1 cellular context compared by ENCODE assay signal in the genomic region with DNA sequence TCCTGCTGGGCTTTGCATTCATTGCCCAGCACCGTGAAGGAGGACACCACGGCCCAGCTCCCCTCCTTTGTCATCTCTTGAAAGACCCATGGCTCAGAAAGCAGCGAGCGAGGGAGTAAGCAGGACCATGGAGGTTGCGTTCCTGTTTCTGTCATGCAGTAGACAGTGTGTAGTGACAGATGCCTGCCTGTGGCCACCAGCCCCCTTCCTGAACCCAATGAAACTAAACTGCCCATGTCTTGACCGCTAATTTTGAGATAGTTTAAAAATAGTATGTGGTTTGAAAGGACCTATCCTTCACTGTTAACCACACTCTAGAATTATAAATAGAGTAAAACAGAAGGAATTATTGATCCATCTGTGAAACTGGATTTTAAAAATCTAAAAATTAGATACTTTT.
TF ChIP-seq lines count a peak whose summit lies in the region.

No MANE protein-coding gene starts in this region.

TF ChIP-seq in GM23338, 12 proteins besides CTCF, POLR2A, EP300 and RAD21 (continued from another document):
- TF ChIP-seq ZNF462 (CRISPR knock-in tag; IDR thresholded peaks at IDR 0.05) = no peak
